8 cellular contexts compared by ENCODE assay signal in the genomic region with DNA sequence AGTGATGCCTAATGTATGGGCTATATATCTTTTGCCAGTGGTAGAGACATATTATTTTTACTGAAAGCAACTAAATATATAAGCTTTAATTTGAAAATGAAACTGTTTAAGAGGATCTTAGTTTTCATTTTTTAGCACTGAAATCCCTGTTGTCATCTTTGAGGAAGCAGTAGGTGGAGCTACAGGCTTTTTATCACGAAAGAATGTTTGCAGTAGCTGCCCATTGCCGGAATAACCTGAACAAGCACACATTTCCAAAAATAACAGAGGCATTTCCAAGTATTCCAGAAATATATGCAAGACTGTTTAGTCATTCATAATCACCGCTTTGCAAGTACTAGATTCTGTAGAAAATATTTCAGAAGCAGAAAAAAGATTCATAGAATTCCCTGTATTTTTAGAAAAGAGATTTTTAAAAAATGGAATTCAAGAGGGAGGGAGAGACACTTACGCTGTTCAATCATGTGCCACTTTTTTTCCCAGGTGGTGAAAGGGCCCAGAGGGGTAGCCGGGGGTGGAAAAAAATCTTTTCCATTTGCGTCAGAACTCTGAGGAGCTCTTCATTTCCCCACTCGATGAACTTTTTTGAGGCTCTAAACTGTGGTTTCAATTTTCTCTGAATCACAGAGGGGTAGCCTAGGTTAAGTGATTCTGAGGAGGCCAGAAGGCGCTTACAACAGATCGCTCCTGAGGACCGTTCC.
DNase-seq lines count a peak whose midpoint lies in the region; ATAC-seq and TF ChIP-seq lines count a peak whose summit lies in the region.

No MANE protein-coding gene starts in this region.

- no peaks in the 10 kb centered on the region for H3K36me3 ChIP-seq in left lung
- no peaks in the 10 kb centered on the region for H3K36me3 ChIP-seq in prostate gland

- no peaks in the 10 kb centered on the region for H3K9me3 ChIP-seq in left lung
- no peaks in the 10 kb centered on the region for H3K9me3 ChIP-seq in prostate gland

- peak; percentile 92 for ATAC-seq in left lung
- ATAC-seq in HG03469 (IDR thresholded peaks at IDR 0.05; ENCODE audit: unreplicated experiment) = no peak

- H3K4me1 ChIP-seq in left lung (no peaks in the 10 kb centered on the region), prostate gland (replicated peaks) (no peaks in the 10 kb centered on the region)

- TF ChIP-seq POLR2A in prostate gland (IDR thresholded peaks at IDR 0.05) = no peak

- H3K27me3 ChIP-seq in left lung (no peaks in the 10 kb centered on the region), prostate gland (replicated peaks; ENCODE audit: insufficient read depth) (no peaks in the 10 kb centered on the region)

- 42% methylated on average over 10 of the region's 10 CpGs for WGBS in prostate gland

- peak; percentile 52 for TF ChIP-seq CTCF in GM10266 (IDR thresholded peaks at IDR 0.05; ENCODE audit: control insufficient read depth, insufficient read depth, low read depth, missing control alignments)
- peak; percentile 9 to 28 for TF ChIP-seq CTCF in left lung (IDR thresholded peaks at IDR 0.05)
- peak in 2 of 4 experiments; percentile 36 to 48 for TF ChIP-seq CTCF in prostate gland (IDR thresholded peaks at IDR 0.05)

- H3K4me3 ChIP-seq in left lung (no peak overlapping the region), prostate gland (no peak overlapping the region)

- DNase-seq in GM10266 (ENCODE audit: extremely low spot score) (peak; percentile 32), NCI-H2081 (lab: John Stamatoyannopoulos, UW) (peak; percentile 33 to 69), astrocyte of the hippocampus (ENCODE audit: low read depth, low spot score) (peak; percentile 84), left lung (no peak), T-helper 1 cell (no peak), prostate gland (ENCODE audit: low spot score) (no peak)
- DNase-seq in stimulated activated CD4-positive, alpha-beta T cell treated with anti-CD3 and anti-CD28 coated beads, Interleukin-1b, Interleukin-23, amount 100 ng/mL, for 48 hours = no peak

- H3K27ac ChIP-seq in left lung = peak overlapping the region; percentile 36 to 58
- H3K27ac ChIP-seq in prostate gland = no peak overlapping the region

- intact Hi-C loops in left lung (cut with DNase I) = no loop called here
- intact Hi-C loops in prostate gland (cut with DNase I) = no loop called here

Comparison
In these comparisons a context has a peak if more than half of its experiments do, and no peak if none do; other contexts are left out.
1. DNase-seq: peak in GM10266 (single experiment), NCI-H2081 (2 of 2) and astrocyte of the hippocampus (single experiment); none in left lung (0 of 2), stimulated activated CD4-positive, alpha-beta T cell treated with anti-CD3 and anti-CD28 coated beads, Interleukin-1b, Interleukin-23, amount 100 ng/mL, for 48 hours (single experiment), T-helper 1 cell (0 of 5) and prostate gland (single experiment).
2. H3K27ac ChIP-seq: peak in left lung (2 of 2); none in prostate gland (0 of 2).